ENCODE assay signal across 8 cellular contexts in the genomic region with DNA sequence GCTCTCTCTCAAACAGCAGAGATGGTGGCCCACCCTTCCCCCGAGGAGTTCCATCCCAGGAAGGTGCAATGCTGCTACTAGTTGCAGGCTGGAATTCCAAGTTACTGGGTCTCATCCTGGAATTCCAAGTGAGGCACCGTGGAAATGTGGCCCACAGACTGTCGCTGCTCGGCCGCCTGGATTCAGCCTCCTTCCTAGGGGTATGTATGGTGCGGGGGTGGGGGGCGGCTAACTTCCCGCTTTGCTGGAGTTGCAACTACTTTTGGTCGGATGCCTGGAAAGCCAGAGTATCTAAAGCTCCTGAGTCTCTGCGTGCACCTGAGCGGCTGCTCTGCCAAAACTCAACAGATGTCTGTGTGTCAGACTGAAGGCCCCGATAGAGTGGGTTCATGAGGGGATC.
"Had no signal": no experiment of that assay in that cellular context is flagged by ENCODE, and none has a peak within 500 bp of the region (broad histone marks: within the 10 kb centered on the region; RNA-seq: fewer than 3 reads in every experiment).

No MANE protein-coding gene starts in this region.

- H3K27ac ChIP-seq: GM23248 had no signal

- H3K4me1 ChIP-seq: HAP-1 had no signal

- FAIRE-seq: HTR-8/SVneo, K562 had no signal

- H3K4me3 ChIP-seq: GM23248, HAP-1, K562 had no signal

- DNase-seq: GM23248, GOT3, H7, HFFc6, IMR-90 had no signal

- H3K36me3 ChIP-seq: HAP-1 had no signal

- H3K9ac ChIP-seq: GM23248 had no signal
